ENCODE assay signal across 22 cellular contexts in the genomic region with DNA sequence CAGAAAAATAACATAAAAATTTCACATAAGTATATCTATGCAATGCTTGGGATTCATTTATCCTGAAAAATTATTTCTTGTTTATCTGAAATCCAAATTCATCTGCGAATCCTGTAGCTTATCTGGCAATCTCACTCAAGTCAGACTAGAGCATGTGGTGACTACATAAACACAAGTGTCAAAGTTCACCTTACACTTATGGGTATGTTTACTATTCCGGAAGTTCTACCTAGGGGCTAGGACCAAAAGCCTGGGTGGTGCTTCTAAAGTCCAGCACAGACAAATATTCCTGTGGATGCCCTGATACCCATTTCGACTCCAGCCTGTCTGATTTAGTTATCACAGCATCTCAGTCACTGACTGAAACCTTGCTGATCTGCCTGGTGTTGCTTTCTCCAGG.
"Had no signal": no experiment of that assay in that cellular context is flagged by ENCODE, and none has a peak within 500 bp of the region (broad histone marks: within the 10 kb centered on the region; RNA-seq: fewer than 3 reads in every experiment).

No MANE protein-coding gene starts in this region.

- DNase-seq: natural killer cell; occipital lobe; ovary; posterior cingulate gyrus; psoas muscle; right cardiac atrium; spleen; stimulated activated CD4-positive, alpha-beta T cell treated with anti-CD3 and anti-CD28 coated beads, Interleukin-12 subunit alpha, Interleukin-12 subunit beta, amount 100 ng/mL, for 4 hours; stimulated activated CD4-positive, alpha-beta T cell treated with anti-CD3 and anti-CD28 coated beads, Interleukin-1b, Interleukin-23, amount 100 ng/mL, for 48 hours; stimulated activated CD4-positive, alpha-beta T cell treated with anti-CD3 and anti-CD28 coated beads, Interleukin-4, amount 100 ng/mL, for 1 hour; stimulated activated CD4-positive, alpha-beta T cell treated with anti-CD3 and anti-CD28 coated beads, Interleukin-4, amount 100 ng/mL, for 4 hours; stimulated activated CD8-positive, alpha-beta memory T cell treated with anti-CD3 and anti-CD28 coated beads, Interleukin-4, amount 100 ng/mL, for 48 hours; stimulated activated naive CD4-positive, alpha-beta T cell; stimulated activated naive CD8-positive, alpha-beta T cell treated with anti-CD3 and anti-CD28 coated beads, Interleukin-15, amount 100 ng/mL, for 72 hours; stimulated activated naive CD8-positive, alpha-beta T cell treated with anti-CD3 and anti-CD28 coated beads, Interleukin-15, Interleukin-2, amounts not matched to agents 100 U/mL and 50 U/mL, for 24 hours; substantia nigra; testis; tibial artery; transverse colon; upper lobe of right lung; uterus had no signal

- ATAC-seq: natural killer cell; psoas muscle; right cardiac atrium; sciatic nerve; stimulated activated naive CD8-positive, alpha-beta T cell treated with anti-CD3 and anti-CD28 coated beads, Interleukin-15, amount 100 ng/mL, for 72 hours; stimulated activated naive CD8-positive, alpha-beta T cell treated with anti-CD3 and anti-CD28 coated beads, Interleukin-15, Interleukin-2, amounts not matched to agents 100 U/mL and 50 U/mL, for 24 hours; upper lobe of right lung had no signal
